In the genomic region with DNA sequence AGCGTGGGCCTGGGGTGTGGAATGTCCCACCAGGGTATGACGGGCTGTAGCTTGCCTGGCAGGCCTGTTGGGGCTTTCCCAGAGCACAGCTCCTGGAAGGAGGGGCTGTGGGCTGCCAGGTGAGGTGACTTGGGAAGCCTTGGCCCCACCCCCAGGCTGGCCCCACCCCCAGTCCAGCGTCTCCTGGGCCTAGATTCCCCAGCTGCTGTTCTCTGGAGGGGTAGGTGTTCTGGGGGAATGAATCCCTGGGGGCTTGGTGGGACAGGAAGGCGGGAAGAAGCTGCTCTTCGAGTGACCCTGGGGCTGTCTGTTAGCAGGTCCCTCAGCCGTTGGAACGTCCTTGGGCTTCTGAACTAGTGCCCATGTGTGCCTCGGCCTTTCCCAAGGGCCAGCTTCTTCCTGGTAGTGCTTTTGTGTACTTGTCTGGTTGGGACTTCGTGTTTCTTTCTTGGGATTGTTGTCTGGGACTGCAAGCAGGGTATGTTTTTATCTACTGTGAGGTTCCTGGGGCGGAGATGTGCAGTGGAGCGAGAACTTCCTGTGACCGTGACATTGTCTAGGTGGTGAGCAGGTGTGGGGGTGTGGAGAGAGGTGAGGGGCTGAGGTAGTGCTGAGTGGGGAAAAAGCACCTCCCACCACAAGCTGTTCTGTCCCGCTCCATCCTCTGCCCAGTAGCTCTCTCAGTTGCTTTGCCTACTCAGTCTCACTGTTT, we compare ENCODE assay signal across 1 cellular context.
TF ChIP-seq lines count a peak whose summit lies in the region.

No MANE protein-coding gene starts in this region.

TF ChIP-seq in HEK293, 187 proteins besides CTCF, POLR2A, EP300 and RAD21 (continued from another document):
- TF ChIP-seq, protein P1, sequence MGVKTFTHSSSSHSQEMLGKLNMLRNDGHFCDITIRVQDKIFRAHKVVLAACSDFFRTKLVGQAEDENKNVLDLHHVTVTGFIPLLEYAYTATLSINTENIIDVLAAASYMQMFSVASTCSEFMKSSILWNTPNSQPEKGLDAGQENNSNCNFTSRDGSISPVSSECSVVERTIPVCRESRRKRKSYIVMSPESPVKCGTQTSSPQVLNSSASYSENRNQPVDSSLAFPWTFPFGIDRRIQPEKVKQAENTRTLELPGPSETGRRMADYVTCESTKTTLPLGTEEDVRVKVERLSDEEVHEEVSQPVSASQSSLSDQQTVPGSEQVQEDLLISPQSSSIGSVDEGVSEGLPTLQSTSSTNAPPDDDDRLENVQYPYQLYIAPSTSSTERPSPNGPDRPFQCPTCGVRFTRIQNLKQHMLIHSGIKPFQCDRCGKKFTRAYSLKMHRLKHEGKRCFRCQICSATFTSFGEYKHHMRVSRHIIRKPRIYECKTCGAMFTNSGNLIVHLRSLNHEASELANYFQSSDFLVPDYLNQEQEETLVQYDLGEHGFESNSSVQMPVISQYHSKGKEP (tag by site-specific recombination; IDR thresholded peaks at IDR 0.05): no peak
- TF ChIP-seq WT1 (tag by site-specific recombination; IDR thresholded peaks at IDR 0.05): 0 out of 2 replicates have a peak, but pooled peaks have one; percentile 23
- peak; percentile 16; the same call in 1 of the 2 replicates for TF ChIP-seq OSR2 (tag by site-specific recombination; IDR thresholded peaks at IDR 0.05)
- no peak for TF ChIP-seq PATZ1 (tag by site-specific recombination; IDR thresholded peaks at IDR 0.05)
TF ChIP-seq in HEK293: peak in this region for 7.
